13 cellular contexts compared by ENCODE assay signal in the genomic region with DNA sequence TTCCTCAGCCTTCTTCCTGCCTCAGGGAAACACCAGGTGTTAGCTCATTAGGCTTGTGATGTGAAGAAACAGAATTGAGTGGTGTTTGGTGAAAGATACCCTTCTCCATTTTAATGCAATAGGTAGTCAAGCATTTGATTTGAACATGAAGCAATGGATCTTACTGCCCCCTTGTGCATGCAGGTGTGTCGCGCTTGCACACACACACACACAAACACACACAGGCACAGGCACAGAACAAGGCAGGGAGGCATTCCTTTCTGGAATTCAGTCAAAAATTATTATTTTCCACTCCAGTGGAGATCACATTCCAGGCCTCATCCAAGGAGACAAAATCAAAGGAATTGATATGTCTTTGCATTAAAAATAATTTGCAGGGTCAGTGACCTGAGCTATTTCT.
DNase-seq lines count a peak whose midpoint lies in the region; ATAC-seq, FAIRE-seq and TF ChIP-seq lines count a peak whose summit lies in the region.
"Had no signal": no experiment of that assay in that cellular context is flagged by ENCODE, and none has a peak within 500 bp of the region (broad histone marks: within the 10 kb centered on the region; RNA-seq: fewer than 3 reads in every experiment).

No MANE protein-coding gene starts in this region.

- TF ChIP-seq POLR2A in GM12891 (IDR thresholded peaks at IDR 0.05; ENCODE audit: low read depth, low read length) = no peak

- DNase-seq in D341Med (ENCODE audit: low spot score) (peak; percentile 24), HT1080 (ENCODE audit: low read depth) (peak; percentile 8), SK-MEL-5 (ENCODE audit: low read depth, low spot score) (peak; percentile 4), iris pigment epithelial cell (ENCODE audit: low read depth) (peak; percentile 8), SK-N-DZ (ENCODE audit: low spot score) (no peak), GM12891 (ENCODE audit: insufficient read length, low spot score) (no peak)
- DNase-seq: activated naive CD4-positive, alpha-beta T cell treated with anti-CD3 and anti-CD28 coated beads, Interleukin-2, amount 50 U/mL, for 16 hours; caudate nucleus; left lung; Peyer's patch had no signal

- in situ Hi-C loops in SK-MEL-5 (cut with HindIII; ENCODE audit: low pct_unique_long_range_greater_than_20kb, low sequenced_read_pairs) = no loop called here

- no peak for ATAC-seq in GM19395 (IDR thresholded peaks at IDR 0.05; ENCODE audit: unreplicated experiment)
- no peak for ATAC-seq in HG02798 (IDR thresholded peaks at IDR 0.05; ENCODE audit: poor library complexity, unreplicated experiment)
- ATAC-seq: activated CD4-positive, CD25-positive, alpha-beta regulatory T cell treated with anti-CD3 and anti-CD28 coated beads, Interleukin-2, amount 50 U/mL, for 24 hours; left lung had no signal

- FAIRE-seq in GM12891 (lab: Jason Lieb, UNC) = no peak

TF ChIP-seq in GM12891, 5 proteins besides CTCF, POLR2A, EP300 and RAD21:
- TF ChIP-seq POLR2AphosphoS5 (IDR thresholded peaks at IDR 0.05; ENCODE audit: low read depth, low read length) (no peak), POU2F2 (IDR thresholded peaks at IDR 0.05; ENCODE audit: low read depth, low read length) (no peak), TAF1 (IDR thresholded peaks at IDR 0.05; ENCODE audit: low read depth, low read length) (no peak), PAX5 (IDR thresholded peaks at IDR 0.05; ENCODE audit: insufficient read depth, low read length, severe bottlenecking) (no peak), SPI1 (IDR thresholded peaks at IDR 0.05; ENCODE audit: low read depth, low read length) (no peak)

Comparison
In these comparisons a context has a peak if more than half of its experiments do, and no peak if none do; other contexts are left out.
1. DNase-seq: peak in D341Med (single experiment), HT1080 (single experiment), SK-MEL-5 (single experiment) and iris pigment epithelial cell (single experiment); none in SK-N-DZ (single experiment) and GM12891 (single experiment).